9 cellular contexts compared by ENCODE assay signal in genomic region chr20:44810391-44811149, GRCh38. TPM values are rescaled to one million over a fixed set of nuclear protein-coding genes. Genes with fewer than 3 reads are reported as not detected.
DNase-seq lines count a peak whose midpoint lies in the region; ATAC-seq lines count a peak whose summit lies in the region.
"Had no signal": no experiment of that assay in that cellular context is flagged by ENCODE, and none has a peak within 500 bp of the region (broad histone marks: within the 10 kb centered on the region; RNA-seq: fewer than 3 reads in every experiment).

Gene RIMS4 (minus strand): TSS chr20:44810546. CDS start chr20:44810271, 275 bp downstream.

- H3K27ac Mint-ChIP-seq in activated CD4-positive, alpha-beta T cell treated with anti-CD3 and anti-CD28 coated beads, Interleukin-2, amount 10 ng/mL, durations not matched to agents 7 days and 5 days, result no peak within 1 kb of the TSS
- H3K27ac Mint-ChIP-seq in T-helper 17 cell, result no peak within 1 kb of the TSS

- peaks cover 60% of the 10 kb centered on the region for H3K27me3 Mint-ChIP-seq in activated CD4-positive, alpha-beta T cell treated with anti-CD3 and anti-CD28 coated beads, Interleukin-2, amount 10 ng/mL, durations not matched to agents 7 days and 5 days
- H3K27me3 Mint-ChIP-seq in T-helper 17 cell, result peaks cover 66% of the 10 kb centered on the region

- H3K9me3 ChIP-seq in T-helper 17 cell (ENCODE audit: control insufficient read depth, low read length, poor library complexity, severe bottlenecking), result no peaks in the 10 kb centered on the region
- H3K9me3 ChIP-seq in iPS DF 6.9 (ENCODE audit: control insufficient read depth, insufficient read depth, low read length), result no peaks in the 10 kb centered on the region
- peaks cover 5% of the 10 kb centered on the region for H3K9me3 ChIP-seq in thymus (ENCODE audit: control insufficient read depth)

- H3K4me1 Mint-ChIP-seq in activated CD4-positive, alpha-beta T cell treated with anti-CD3 and anti-CD28 coated beads, Interleukin-2, amount 10 ng/mL, durations not matched to agents 7 days and 5 days, result peaks cover 6% of the 10 kb centered on the region
- H3K4me1 Mint-ChIP-seq in T-helper 17 cell, result peaks cover 3% of the 10 kb centered on the region

- DNase-seq in activated CD4-positive, alpha-beta T cell treated with anti-CD3 and anti-CD28 coated beads, Interleukin-2, amount 10 ng/mL, durations not matched to agents 7 days and 5 days, result no peak
- no peak for DNase-seq in activated CD4-positive, alpha-beta T cell treated with anti-CD3 and anti-CD28 coated beads for 48 hours
- DNase-seq in T-helper 17 cell (no peak), iPS DF 6.9 (ENCODE audit: low read depth, low spot score) (no peak), HuH-7.5 (ENCODE audit: low spot score) (no peak)

- no peaks in the 10 kb centered on the region for H3K36me3 Mint-ChIP-seq in activated CD4-positive, alpha-beta T cell treated with anti-CD3 and anti-CD28 coated beads, Interleukin-2, amount 10 ng/mL, durations not matched to agents 7 days and 5 days (ENCODE audit: low read depth)
- peaks cover 16% of the 10 kb centered on the region for H3K36me3 Mint-ChIP-seq in T-helper 17 cell (ENCODE audit: low read depth)

- H3K27ac ChIP-seq in iPS DF 6.9 (ENCODE audit: low read length) (no peak within 1 kb of the TSS), thymus (ENCODE audit: low read depth) (no peak within 1 kb of the TSS)
- H3K27ac ChIP-seq: ovary had no signal

- H3K4me3 ChIP-seq in iPS DF 6.9 (ENCODE audit: low read length), result peak within 1 kb of the TSS; percentile 45; the same call in 1 of the 2 replicates
- peak within 1 kb of the TSS; percentile 14 for H3K4me3 ChIP-seq in thymus (ENCODE audit: low read length)
- H3K4me3 ChIP-seq: ovary had no signal

- POLR2A ChIA-PET in activated CD4-positive, alpha-beta T cell treated with anti-CD3 and anti-CD28 coated beads, Interleukin-2, amount 10 ng/mL, durations not matched to agents 7 days and 5 days (lab: Charles Lee), result no interaction called here

- no peaks in the 10 kb centered on the region for H3K9me3 Mint-ChIP-seq in activated CD4-positive, alpha-beta T cell treated with anti-CD3 and anti-CD28 coated beads, Interleukin-2, amount 10 ng/mL, durations not matched to agents 7 days and 5 days

- no CpG with 5 or more reads among the region's 89 CpGs for WGBS in iPS DF 6.9 (ENCODE audit: insufficient coverage, insufficient read length)
- 7% methylated on average over 88 of the region's 89 CpGs for WGBS in thymus

- H3K4me1 ChIP-seq in iPS DF 6.9 (ENCODE audit: control insufficient read depth, insufficient read depth, low read length), result peaks cover 3% of the 10 kb centered on the region; the same call in 1 of the 2 replicates
- no peaks in the 10 kb centered on the region for H3K4me1 ChIP-seq in thymus (ENCODE audit: control insufficient read depth, insufficient read depth, low read length)

- CTCF ChIA-PET in activated CD4-positive, alpha-beta T cell treated with anti-CD3 and anti-CD28 coated beads, Interleukin-2, amount 10 ng/mL, durations not matched to agents 7 days and 5 days (lab: Charles Lee), result no interaction called here

- peak within 1 kb of the TSS; percentile 6 for H3K4me3 Mint-ChIP-seq in activated CD4-positive, alpha-beta T cell treated with anti-CD3 and anti-CD28 coated beads, Interleukin-2, amount 10 ng/mL, durations not matched to agents 7 days and 5 days
- peak within 1 kb of the TSS; percentile 74 for H3K4me3 Mint-ChIP-seq in T-helper 17 cell

- ATAC-seq in T-helper 17 cell, result no peak
- no peak for ATAC-seq in HG03196 (IDR thresholded peaks at IDR 0.05; ENCODE audit: unreplicated experiment)
- ATAC-seq in HG03135 (IDR thresholded peaks at IDR 0.05; ENCODE audit: unreplicated experiment), result no peak

- H3K36me3 ChIP-seq in iPS DF 6.9 (ENCODE audit: control insufficient read depth, insufficient read depth, low read length) (no peaks in the 10 kb centered on the region), thymus (ENCODE audit: control insufficient read depth, insufficient read depth) (no peaks in the 10 kb centered on the region)
- H3K36me3 ChIP-seq: ovary had no signal

- peaks cover 18% of the 10 kb centered on the region for H3K27me3 ChIP-seq in iPS DF 6.9 (ENCODE audit: control insufficient read depth, insufficient read depth, low read length)
- peaks cover 62% of the 10 kb centered on the region for H3K27me3 ChIP-seq in thymus (ENCODE audit: control insufficient read depth, insufficient read depth)
- H3K27me3 ChIP-seq: ovary had no signal

RNA-seq across cellular contexts. Expression of gene RIMS4, which starts in this region (rescaled TPM):
- not detected for total RNA-seq in activated CD4-positive, alpha-beta T cell treated with anti-CD3 and anti-CD28 coated beads, Interleukin-2, amount 10 ng/mL, durations not matched to agents 7 days and 5 days
- total RNA-seq in T-helper 17 cell, result not detected
- polyA plus RNA-seq in thymus, result 0.21 TPM
